ENCODE assay signal across 23 cellular contexts in genomic region chr1:104100079-104100478, GRCh38.
A peak's percentile ranks its signal among the peaks of the same experiment; 100 is the strongest.
DNase-seq lines count a peak whose midpoint lies in the region; ATAC-seq and TF ChIP-seq lines count a peak whose summit lies in the region.
"Had no signal": no experiment of that assay in that cellular context is flagged by ENCODE, and none has a peak within 500 bp of the region (broad histone marks: within the 10 kb centered on the region; RNA-seq: fewer than 3 reads in every experiment).

No MANE protein-coding gene starts in this region.

- H3K4me1 Mint-ChIP-seq in type B pancreatic cell (ENCODE audit: unreplicated experiment): peaks cover 9% of the 10 kb centered on the region
- H3K4me1 Mint-ChIP-seq: CD14-positive monocyte; CD8-positive, alpha-beta memory T cell had no signal

- peaks cover 5% of the 10 kb centered on the region for H3K9me3 Mint-ChIP-seq in type B pancreatic cell
- H3K9me3 Mint-ChIP-seq: CD4-positive, alpha-beta T cell had no signal

- H3K4me3 Mint-ChIP-seq in type B pancreatic cell: no peak overlapping the region
- H3K4me3 Mint-ChIP-seq: CD14-positive monocyte; CD4-positive, alpha-beta T cell; CD8-positive, alpha-beta memory T cell had no signal

- H3K27me3 Mint-ChIP-seq in type B pancreatic cell: no peaks in the 10 kb centered on the region
- H3K27me3 Mint-ChIP-seq: CD4-positive, alpha-beta T cell; CD8-positive, alpha-beta memory T cell had no signal

- peaks cover 0 to 3% (median 0%) of the 10 kb centered on the region in 11 donors for H3K9me3 ChIP-seq in heart right ventricle
- H3K9me3 ChIP-seq in mucosa of descending colon: no peaks in the 10 kb centered on the region
- H3K9me3 ChIP-seq: A549; BE2C; BLaER1 treated with 17β-estradiol and CSF1 and Interleukin-3, amounts not matched to agents 10 nM and 100 nM had no signal

- no peaks in the 10 kb centered on the region for H3K36me3 ChIP-seq in heart right ventricle
- H3K36me3 ChIP-seq in mucosa of descending colon (ENCODE audit: low read depth): no peaks in the 10 kb centered on the region
- H3K36me3 ChIP-seq: BE2C; BLaER1 treated with 17β-estradiol and CSF1 and Interleukin-3, amounts not matched to agents 10 nM and 100 nM had no signal

- H3K4me3 ChIP-seq in heart right ventricle (no peak overlapping the region), mucosa of descending colon (no peak overlapping the region)
- H3K4me3 ChIP-seq: A549; BLaER1 treated with 17β-estradiol and CSF1 and Interleukin-3, amounts not matched to agents 10 nM and 100 nM; GM23248 had no signal

- DNase-seq in Right ventricle myocardium inferior (ENCODE audit: missing footprints) (peak; percentile 20), heart right ventricle (no peak), NCI-H69 (lab: John Stamatoyannopoulos, UW) (peak; percentile 81), left colon (no peak), type B pancreatic cell (ENCODE audit: extremely low spot score, unreplicated experiment) (no peak), mucosa of descending colon (no peak), medulla oblongata (ENCODE audit: extremely low spot score) (no peak)
- no peak for DNase-seq in activated naive CD4-positive, alpha-beta T cell treated with anti-CD3 and anti-CD28 coated beads, Interleukin-2, amount 50 U/mL, for 16 hours
- DNase-seq: 8988T; ACHN; AML-193; BE2C; CD4-positive, alpha-beta T cell; CD8-positive, alpha-beta memory T cell; DMS53; DMS79 treated with DMSO at 0.1 percent for 48 hours; GF-D8; GM23248; H7; HCEC 1CT had no signal

- no peak for TF ChIP-seq CTCF in heart right ventricle (IDR thresholded peaks at IDR 0.05)
- no peak for TF ChIP-seq CTCF in type B pancreatic cell (conservative IDR thresholded peaks at IDR 0.05)
- TF ChIP-seq CTCF in mucosa of descending colon (IDR thresholded peaks at IDR 0.05): no peak

- H3K27me3 ChIP-seq in heart right ventricle: no peaks in the 10 kb centered on the region
- H3K27me3 ChIP-seq: BE2C; BLaER1 treated with 17β-estradiol and CSF1 and Interleukin-3, amounts not matched to agents 10 nM and 100 nM had no signal

- H3K4me1 ChIP-seq in heart right ventricle: no peaks in the 10 kb centered on the region
- H3K4me1 ChIP-seq in mucosa of descending colon (ENCODE audit: low read depth): no peaks in the 10 kb centered on the region
- H3K4me1 ChIP-seq: A549, BE2C had no signal

- no peaks in the 10 kb centered on the region for H3K36me3 Mint-ChIP-seq in type B pancreatic cell
- H3K36me3 Mint-ChIP-seq: CD14-positive monocyte; CD8-positive, alpha-beta memory T cell had no signal

- peak overlapping the region; percentile 41 for H3K27ac Mint-ChIP-seq in type B pancreatic cell
- H3K27ac Mint-ChIP-seq: CD14-positive monocyte; CD4-positive, alpha-beta T cell; CD8-positive, alpha-beta memory T cell had no signal

- whole genome bisulfite sequencing in heart right ventricle, 2 donors: 88 to 91% methylated on average over 2 of the region's 2 CpGs

- intact Hi-C loops in Right ventricle myocardium inferior (cut with DNase I): no loop called here
- intact Hi-C loops in heart right ventricle (cut with DNase I): no loop called here
- intact Hi-C loops in left colon (cut with DNase I, micrococcal nuclease): no loop called here
- intact Hi-C loops in mucosa of descending colon (cut with DNase I, micrococcal nuclease): no loop called here

- ATAC-seq in Right ventricle myocardium inferior: no peak
- no peak for ATAC-seq in heart right ventricle
- ATAC-seq in left colon: peak; percentile 53
- ATAC-seq in mucosa of descending colon: no peak
- ATAC-seq: A549 had no signal

- no peak overlapping the region for H3K27ac ChIP-seq in heart right ventricle
- H3K27ac ChIP-seq: A549; BLaER1 treated with 17β-estradiol and CSF1 and Interleukin-3, amounts not matched to agents 10 nM and 100 nM; GM23248 had no signal

Comparison
In these comparisons a context has a peak if more than half of its experiments do, and no peak if none do; other contexts are left out.
1. DNase-seq: peak in Right ventricle myocardium inferior (single experiment) and NCI-H69 (single experiment); none in heart right ventricle (0 of 2), left colon (0 of 2), type B pancreatic cell (single experiment), mucosa of descending colon (0 of 3), activated naive CD4-positive, alpha-beta T cell treated with anti-CD3 and anti-CD28 coated beads, Interleukin-2, amount 50 U/mL, for 16 hours (single experiment) and medulla oblongata (single experiment).